In the genomic region with DNA sequence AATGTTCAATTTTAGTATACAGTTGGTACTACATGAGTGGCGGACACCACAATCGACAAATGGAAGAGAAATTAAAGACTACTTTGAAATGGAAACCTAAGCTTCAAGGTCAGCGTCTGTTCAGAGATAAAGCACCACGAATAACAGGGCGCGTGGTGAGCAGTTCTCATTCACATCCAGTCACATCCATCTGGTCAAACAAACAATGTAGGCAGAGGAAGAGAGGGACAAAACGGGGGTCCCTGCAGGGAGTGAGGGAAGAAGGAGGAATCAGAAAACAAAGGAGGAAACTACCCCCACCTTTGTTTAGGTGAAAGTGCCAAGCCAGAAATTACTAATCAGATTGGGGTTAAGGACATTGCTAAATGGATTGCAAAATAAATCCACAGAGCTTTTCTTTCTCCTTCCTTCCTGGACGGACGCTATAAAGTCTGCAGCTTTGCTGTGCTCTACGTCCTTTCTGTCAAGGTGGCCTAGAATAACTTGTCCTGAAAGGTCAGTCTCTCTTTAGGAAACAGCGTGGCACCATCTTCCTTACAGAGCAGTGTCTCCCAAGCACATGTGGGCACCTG, we compare ENCODE assay signal across 24 cellular contexts.
"Had no signal": no experiment of that assay in that cellular context is flagged by ENCODE, and none has a peak within 500 bp of the region (broad histone marks: within the 10 kb centered on the region; RNA-seq: fewer than 3 reads in every experiment).

No MANE protein-coding gene starts in this region.

- H3K4me1 ChIP-seq: colonic mucosa, upper lobe of left lung had no signal

- H3K4me1 Mint-ChIP-seq: activated naive CD4-positive, alpha-beta T cell treated with anti-CD3 and anti-CD28 coated beads, Interleukin-2, amount 10 ng/mL, durations not matched to agents 7 days and 5 days; activated naive CD8-positive, alpha-beta T cell treated with anti-CD3 and anti-CD28 coated beads, Interleukin-2, amount 50 U/mL, for 24 hours; stimulated activated memory B cell treated with anti-CD40 and anti-IgM and Interleukin-4, amounts not matched to agents 10 μg/mL and 1 μg/mL and 100 μg/mL, for 72 hours had no signal

- H3K27me3 ChIP-seq: colonic mucosa, sigmoid colon, testis, upper lobe of left lung had no signal

- ATAC-seq: activated CD4-positive, CD25-positive, alpha-beta regulatory T cell treated with anti-CD3 and anti-CD28 coated beads, Interleukin-2, amount 50 U/mL, for 24 hours; activated naive CD8-positive, alpha-beta T cell treated with anti-CD3 and anti-CD28 coated beads, Interleukin-2, amount 50 U/mL, for 24 hours; naive thymus-derived CD4-positive, alpha-beta T cell; stimulated activated memory B cell treated with anti-CD40 and anti-IgM and Interleukin-4, amounts not matched to agents 10 μg/mL and 1 μg/mL and 100 μg/mL, for 72 hours had no signal

- H3K4me3 ChIP-seq: colonic mucosa, sigmoid colon, testis, upper lobe of left lung had no signal

- H3K9me3 Mint-ChIP-seq: activated naive CD4-positive, alpha-beta T cell treated with anti-CD3 and anti-CD28 coated beads, Interleukin-2, amount 10 ng/mL, durations not matched to agents 7 days and 5 days; activated naive CD8-positive, alpha-beta T cell treated with anti-CD3 and anti-CD28 coated beads, Interleukin-2, amount 50 U/mL, for 24 hours; endodermal cell; stimulated activated memory B cell treated with anti-CD40 and anti-IgM and Interleukin-4, amounts not matched to agents 10 μg/mL and 1 μg/mL and 100 μg/mL, for 72 hours had no signal

- H3K27ac Mint-ChIP-seq: activated naive CD4-positive, alpha-beta T cell treated with anti-CD3 and anti-CD28 coated beads, Interleukin-2, amount 10 ng/mL, durations not matched to agents 7 days and 5 days; activated naive CD8-positive, alpha-beta T cell treated with anti-CD3 and anti-CD28 coated beads, Interleukin-2, amount 50 U/mL, for 24 hours; endodermal cell; naive thymus-derived CD4-positive, alpha-beta T cell; stimulated activated memory B cell treated with anti-CD40 and anti-IgM and Interleukin-4, amounts not matched to agents 10 μg/mL and 1 μg/mL and 100 μg/mL, for 72 hours had no signal

- H3K36me3 Mint-ChIP-seq: activated naive CD4-positive, alpha-beta T cell treated with anti-CD3 and anti-CD28 coated beads, Interleukin-2, amount 10 ng/mL, durations not matched to agents 7 days and 5 days; stimulated activated memory B cell treated with anti-CD40 and anti-IgM and Interleukin-4, amounts not matched to agents 10 μg/mL and 1 μg/mL and 100 μg/mL, for 72 hours had no signal

- H3K4me3 Mint-ChIP-seq: activated naive CD4-positive, alpha-beta T cell treated with anti-CD3 and anti-CD28 coated beads, Interleukin-2, amount 10 ng/mL, durations not matched to agents 7 days and 5 days; activated naive CD8-positive, alpha-beta T cell treated with anti-CD3 and anti-CD28 coated beads, Interleukin-2, amount 50 U/mL, for 24 hours; brain; endodermal cell; naive thymus-derived CD4-positive, alpha-beta T cell; stimulated activated memory B cell treated with anti-CD40 and anti-IgM and Interleukin-4, amounts not matched to agents 10 μg/mL and 1 μg/mL and 100 μg/mL, for 72 hours had no signal

- H3K27ac ChIP-seq: colonic mucosa, sigmoid colon, testis, upper lobe of left lung had no signal

- H3K9me3 ChIP-seq: colonic mucosa, sigmoid colon, testis, upper lobe of left lung had no signal

- DNase-seq: activated CD8-positive, alpha-beta memory T cell treated with anti-CD3 and anti-CD28 coated beads for 24 hours; activated CD8-positive, alpha-beta memory T cell treated with anti-CD3 and anti-CD28 coated beads, Interleukin-2, amount 50 U/mL, for 48 hours; activated effector memory CD4-positive, alpha-beta T cell treated with Interleukin-2 at 50 U/mL for 16 hours; activated naive CD4-positive, alpha-beta T cell treated with anti-CD3 and anti-CD28 coated beads, Interleukin-2, amount 10 ng/mL, durations not matched to agents 7 days and 5 days; activated naive CD8-positive, alpha-beta T cell treated with anti-CD3 and anti-CD28 coated beads, Interleukin-2, amount 50 U/mL, for 24 hours; activated T-cell treated with anti-CD3 and anti-CD28 coated beads, Interleukin-2, amount 50 U/mL, for 48 hours; anterior cingulate cortex; central memory CD4-positive, alpha-beta T cell; colonic mucosa; endodermal cell; foreskin melanocyte; glutamatergic neuron; hypothalamus; kidney glomerular epithelial cell; mesenchymal stem cell; naive thymus-derived CD4-positive, alpha-beta T cell; sigmoid colon; stimulated activated CD4-positive, alpha-beta T cell treated with anti-CD3 and anti-CD28 coated beads, Interleukin-4, amount 100 ng/mL, for 4 hours; T-helper 9 cell; testis; upper lobe of left lung had no signal

- H3K27me3 Mint-ChIP-seq: activated naive CD4-positive, alpha-beta T cell treated with anti-CD3 and anti-CD28 coated beads, Interleukin-2, amount 10 ng/mL, durations not matched to agents 7 days and 5 days; activated naive CD8-positive, alpha-beta T cell treated with anti-CD3 and anti-CD28 coated beads, Interleukin-2, amount 50 U/mL, for 24 hours; brain; naive thymus-derived CD4-positive, alpha-beta T cell; stimulated activated memory B cell treated with anti-CD40 and anti-IgM and Interleukin-4, amounts not matched to agents 10 μg/mL and 1 μg/mL and 100 μg/mL, for 72 hours had no signal

- H3K36me3 ChIP-seq: colonic mucosa, sigmoid colon, upper lobe of left lung had no signal
